In the genomic region with DNA sequence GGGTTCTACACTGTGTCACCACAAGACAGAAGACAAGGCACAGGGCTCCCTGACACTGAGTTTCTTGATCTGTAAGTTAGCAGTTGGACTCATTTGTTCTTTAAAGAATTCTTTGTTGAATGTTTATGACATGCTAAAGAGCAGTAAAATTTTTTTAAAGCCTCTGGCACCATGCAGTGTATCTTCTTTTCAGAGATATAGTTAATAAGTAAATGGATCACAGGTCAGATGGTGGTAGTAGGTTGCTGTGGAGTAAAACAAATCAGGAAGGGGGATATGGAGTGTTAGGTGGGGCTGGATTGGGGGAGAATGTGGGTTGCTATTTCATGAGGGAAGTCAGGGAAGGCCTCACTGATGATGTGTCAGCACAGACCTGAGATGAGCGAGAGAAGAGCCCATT, we compare ENCODE assay signal across 18 cellular contexts. TPM values are rescaled to one million over a fixed set of nuclear protein-coding genes. Genes with fewer than 3 reads are reported as not detected.
A peak's percentile ranks its signal among the peaks of the same experiment; 100 is the strongest.
DNase-seq lines count a peak whose midpoint lies in the region; ATAC-seq and FAIRE-seq lines count a peak whose summit lies in the region.
"Had no signal": no experiment of that assay in that cellular context is flagged by ENCODE, and none has a peak within 500 bp of the region (broad histone marks: within the 10 kb centered on the region; RNA-seq: fewer than 3 reads in every experiment).

No MANE protein-coding gene starts in this region.

- POLR2A ChIA-PET in activated CD4-positive, alpha-beta memory T cell treated with anti-CD3 and anti-CD28 coated beads, Interleukin-2, amount 10 ng/mL, durations not matched to agents 7 days and 5 days (lab: Charles Lee): no interaction called here

- intact Hi-C loops in left colon (cut with DNase I, micrococcal nuclease): no loop called here

- no peak overlapping the region for H3K4me3 Mint-ChIP-seq in activated naive CD4-positive, alpha-beta T cell treated with anti-CD3 and anti-CD28 coated beads, Interleukin-2, amount 50 U/mL, for 24 hours
- H3K4me3 Mint-ChIP-seq in activated CD4-positive, alpha-beta memory T cell treated with anti-CD3 and anti-CD28 coated beads, Interleukin-2, amount 10 ng/mL, durations not matched to agents 7 days and 5 days: no peak overlapping the region
- H3K4me3 Mint-ChIP-seq: CD8-positive, alpha-beta memory T cell; H9 had no signal

- peaks cover 9% of the 10 kb centered on the region for H3K27me3 Mint-ChIP-seq in activated naive CD4-positive, alpha-beta T cell treated with anti-CD3 and anti-CD28 coated beads, Interleukin-2, amount 50 U/mL, for 24 hours
- no peaks in the 10 kb centered on the region for H3K27me3 Mint-ChIP-seq in activated CD4-positive, alpha-beta memory T cell treated with anti-CD3 and anti-CD28 coated beads, Interleukin-2, amount 10 ng/mL, durations not matched to agents 7 days and 5 days

- FAIRE-seq in small intestine (lab: Jason Lieb, UNC): no peak
- FAIRE-seq: GM19239 had no signal

- peak overlapping the region; percentile 4 for H3K27ac Mint-ChIP-seq in activated naive CD4-positive, alpha-beta T cell treated with anti-CD3 and anti-CD28 coated beads, Interleukin-2, amount 50 U/mL, for 24 hours
- no peak overlapping the region for H3K27ac Mint-ChIP-seq in activated CD4-positive, alpha-beta memory T cell treated with anti-CD3 and anti-CD28 coated beads, Interleukin-2, amount 10 ng/mL, durations not matched to agents 7 days and 5 days
- H3K27ac Mint-ChIP-seq: CD8-positive, alpha-beta memory T cell had no signal

- H3K4me1 ChIP-seq in small intestine (ENCODE audit: control insufficient read depth in 2 of 2, insufficient read depth in 1 of 2, low read depth in 1 of 2, low read length in 1 of 2): no peaks in the 10 kb centered on the region

- no peak overlapping the region for H3K27ac ChIP-seq in small intestine (ENCODE audit: low read depth in 1 of 2, low read length in 1 of 2)
- H3K27ac ChIP-seq: 22Rv1 had no signal

- no peaks in the 10 kb centered on the region for H3K36me3 ChIP-seq in small intestine (ENCODE audit: control insufficient read depth in 2 of 2, insufficient read depth in 2 of 2, low read length in 2 of 2)

- H3K27me3 ChIP-seq in small intestine (ENCODE audit: control insufficient read depth in 2 of 2, insufficient read depth in 2 of 2, low read length in 2 of 2): no peaks in the 10 kb centered on the region

- ATAC-seq in left colon: peak; percentile 88

- H3K9me3 Mint-ChIP-seq in activated naive CD4-positive, alpha-beta T cell treated with anti-CD3 and anti-CD28 coated beads, Interleukin-2, amount 50 U/mL, for 24 hours: no peaks in the 10 kb centered on the region
- no peaks in the 10 kb centered on the region for H3K9me3 Mint-ChIP-seq in activated CD4-positive, alpha-beta memory T cell treated with anti-CD3 and anti-CD28 coated beads, Interleukin-2, amount 10 ng/mL, durations not matched to agents 7 days and 5 days
- H3K9me3 Mint-ChIP-seq: CD8-positive, alpha-beta memory T cell had no signal

- CTCF ChIA-PET in activated CD4-positive, alpha-beta memory T cell treated with anti-CD3 and anti-CD28 coated beads, Interleukin-2, amount 10 ng/mL, durations not matched to agents 7 days and 5 days (lab: Charles Lee): no interaction called here

- DNase-seq in activated naive CD4-positive, alpha-beta T cell (lab: John Stamatoyannopoulos, UW): no peak
- peak in 1 of 2 donors; percentile 7 for DNase-seq in left colon
- peak; percentile 27 for DNase-seq in small intestine
- no peak for DNase-seq in activated CD4-positive, alpha-beta memory T cell treated with anti-CD3 and anti-CD28 coated beads, Interleukin-2, amount 10 ng/mL, durations not matched to agents 7 days and 5 days
- DNase-seq in SHP77 treated with DMSO at 0.1 percent for 48 hours (lab: John Stamatoyannopoulos, UW): no peak
- no peak for DNase-seq in effector CD8-positive, alpha-beta T cell (lab: John Stamatoyannopoulos, UW)
- no peak for DNase-seq in LoVo (ENCODE audit: low spot score)
- DNase-seq: CD8-positive, alpha-beta memory T cell; DMS53; GF-D8; GOT3; H9 had no signal

- H3K36me3 Mint-ChIP-seq in activated naive CD4-positive, alpha-beta T cell treated with anti-CD3 and anti-CD28 coated beads, Interleukin-2, amount 50 U/mL, for 24 hours: no peaks in the 10 kb centered on the region
- no peaks in the 10 kb centered on the region for H3K36me3 Mint-ChIP-seq in activated CD4-positive, alpha-beta memory T cell treated with anti-CD3 and anti-CD28 coated beads, Interleukin-2, amount 10 ng/mL, durations not matched to agents 7 days and 5 days (ENCODE audit: low read depth)
- H3K36me3 Mint-ChIP-seq: CD8-positive, alpha-beta memory T cell had no signal

- 78 to 91% (median 85%) methylated on average over 1 of the region's 1 CpG for WGBS in small intestine, 3 donors

- H3K9me3 ChIP-seq in small intestine (ENCODE audit: control insufficient read depth, low read depth): no peaks in the 10 kb centered on the region

- no peaks in the 10 kb centered on the region for H3K4me1 Mint-ChIP-seq in activated naive CD4-positive, alpha-beta T cell treated with anti-CD3 and anti-CD28 coated beads, Interleukin-2, amount 50 U/mL, for 24 hours
- H3K4me1 Mint-ChIP-seq in activated CD4-positive, alpha-beta memory T cell treated with anti-CD3 and anti-CD28 coated beads, Interleukin-2, amount 10 ng/mL, durations not matched to agents 7 days and 5 days: no peaks in the 10 kb centered on the region
- H3K4me1 Mint-ChIP-seq: CD8-positive, alpha-beta memory T cell had no signal

- no peak overlapping the region for H3K4me3 ChIP-seq in small intestine (ENCODE audit: low read depth in 1 of 2, low read length in 2 of 2)

RNA-seq across cellular contexts. Expression of gene CLCA4, which starts 2.0 kb away (rescaled TPM):
- 1,000 to 10,000 TPM; 1,175 to 1,664 TPM for total RNA-seq in left colon
- polyA plus RNA-seq in small intestine: 1 to 10 TPM in 1 of 3 donors, under 1 TPM in 1, not detected in 1; 0.27 to 1.2 TPM
- not detected for total RNA-seq in activated CD4-positive, alpha-beta memory T cell treated with anti-CD3 and anti-CD28 coated beads, Interleukin-2, amount 10 ng/mL, durations not matched to agents 7 days and 5 days
- total RNA-seq: A673; CD8-positive, alpha-beta memory T cell; H9; HT1080 had no signal
- polyA plus RNA-seq: BJ; CD8-positive, alpha-beta memory T cell had no signal

Comparison
In these comparisons a context has a peak if more than half of its experiments do, and no peak if none do; other contexts are left out.
1. RNA of gene CLCA4, which starts 2.0 kb away (total RNA-seq): 1,175 to 1,664 TPM in left colon; not detected in activated CD4-positive, alpha-beta memory T cell treated with anti-CD3 and anti-CD28 coated beads, Interleukin-2, amount 10 ng/mL, durations not matched to agents 7 days and 5 days; every median in the first group is over 1,000 times any median in the second.